Comparison of ENCODE assay signal across 23 cellular contexts in the genomic region with DNA sequence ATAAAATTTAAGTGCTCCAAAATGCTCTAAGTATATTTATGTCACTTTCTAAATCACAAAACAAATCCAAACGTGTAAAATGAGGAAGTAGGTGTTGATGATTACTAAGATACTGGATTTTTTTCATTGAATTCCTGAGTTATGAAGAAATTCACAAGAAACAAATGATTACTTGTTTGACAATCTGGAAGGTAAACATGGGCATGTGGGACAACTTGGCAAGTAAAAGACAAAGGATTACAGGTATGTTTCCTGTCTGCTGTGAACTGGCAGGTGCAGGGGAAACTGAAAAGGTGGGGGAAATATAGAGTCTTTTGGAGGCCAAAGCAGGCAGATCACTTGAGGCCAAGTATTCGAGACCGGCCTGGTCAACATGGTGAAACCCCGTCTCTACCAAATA.
"Had no signal": no experiment of that assay in that cellular context is flagged by ENCODE, and none has a peak within 500 bp of the region (broad histone marks: within the 10 kb centered on the region; RNA-seq: fewer than 3 reads in every experiment).

No MANE protein-coding gene starts in this region.

- DNase-seq: activated CD4-positive, alpha-beta T cell treated with anti-CD3 and anti-CD28 coated beads for 48 hours; activated CD4-positive, alpha-beta T cell treated with anti-CD3 and anti-CD28 coated beads, Interleukin-2, amount 50 U/mL, for 48 hours; activated CD8-positive, alpha-beta memory T cell treated with anti-CD3 and anti-CD28 coated beads, Interleukin-2, amount 10 ng/mL, durations not matched to agents 7 days and 5 days; activated effector memory CD4-positive, alpha-beta T cell treated with Interleukin-2 at 50 U/mL for 16 hours; activated naive CD4-positive, alpha-beta T cell; activated T-cell treated with anti-CD3 and anti-CD28 coated beads, Interleukin-2, amount 50 U/mL, for 24 hours; aorta; MM.1S; NCI-H1105; NCI-H1436; NCI-H187 treated with DMSO at 0.1 percent for 48 hours; NCI-H345; NCI-H510A treated with DMSO at 0.1 percent for 48 hours; NCI-H69; NK-92 treated with Interleukin-12 subunit alpha and Interleukin-12 subunit beta, amount 100 ng/mL, for 24 hours; OCI-M1; Right ventricle myocardium superior; SJCRH30; SK-N-SH; SW 1271 had no signal

- H3K27ac ChIP-seq: RWPE1, SJCRH30 had no signal

- ATAC-seq: activated CD4-positive, CD25-positive, alpha-beta regulatory T cell treated with anti-CD3 and anti-CD28 coated beads, Interleukin-2, amount 50 U/mL, for 24 hours; activated CD8-positive, alpha-beta memory T cell treated with anti-CD3 and anti-CD28 coated beads, Interleukin-2, amount 10 ng/mL, durations not matched to agents 7 days and 5 days; Panc1 had no signal
